36 cellular contexts compared by ENCODE assay signal in genomic region chr15:41309226-41309905, GRCh38. TPM values are rescaled to one million over a fixed set of nuclear protein-coding genes. Genes with fewer than 3 reads are reported as not detected.
A peak's percentile ranks its signal among the peaks of the same experiment; 100 is the strongest.
DNase-seq lines count a peak whose midpoint lies in the region; ATAC-seq and TF ChIP-seq lines count a peak whose summit lies in the region.
"Had no signal": no experiment of that assay in that cellular context is flagged by ENCODE, and none has a peak within 500 bp of the region (broad histone marks: within the 10 kb centered on the region; RNA-seq: fewer than 3 reads in every experiment).

No MANE protein-coding gene starts in this region.

- H3K36me3 ChIP-seq in SK-N-MC (ENCODE audit: insufficient read depth, low read length) = peaks cover 17% of the 10 kb centered on the region
- H3K36me3 ChIP-seq in skeletal muscle tissue (ENCODE audit: control insufficient read depth in 3 of 3, insufficient read depth in 3 of 3, low read length in 3 of 3) = peaks cover 0 to 2% (median 0%) of the 10 kb centered on the region in 3 donors
- H3K36me3 ChIP-seq in Caco-2 (ENCODE audit: control insufficient read depth, insufficient read depth, low read length) = peaks cover 1% of the 10 kb centered on the region; the same call in 1 of the 2 replicates
- peaks cover 0 to 25% (median 0%) of the 10 kb centered on the region in 3 donors for H3K36me3 ChIP-seq in tibial nerve
- H3K36me3 ChIP-seq: adrenal gland had no signal

- ATAC-seq in GM21825 (IDR thresholded peaks at IDR 0.05; ENCODE audit: unreplicated experiment) = peak; percentile 55
- ATAC-seq: activated T-cell treated with anti-CD3 and anti-CD28 coated beads, Interleukin-2, amount 50 U/mL, for 72 hours; heart left ventricle; left lung; T-cell had no signal

- TF ChIP-seq CTCF in Caco-2 (IDR thresholded peaks at IDR 0.05; ENCODE audit: insufficient read depth in 1 of 2, low read depth in 1 of 2, low read length in 1 of 2, severe bottlenecking in 1 of 2, unreplicated experiment in 1 of 2) (no peak), tibial nerve (IDR thresholded peaks at IDR 0.05) (no peak)

- no peak for TF ChIP-seq EP300 in tibial nerve (IDR thresholded peaks at IDR 0.05)

- DNase-seq in activated CD4-positive, alpha-beta T cell treated with anti-CD3 and anti-CD28 coated beads, Interleukin-2, amount 10 ng/mL, durations not matched to agents 24 days and 14 days = peak; percentile 55
- DNase-seq in activated CD4-positive, alpha-beta T cell treated with anti-CD3 and anti-CD28 coated beads, Interleukin-2, amount 10 ng/mL, durations not matched to agents 7 days and 5 days = no peak
- DNase-seq in SK-N-MC (ENCODE audit: low read depth, low spot score) (no peak), Caco-2 (no peak), tibial nerve (ENCODE audit: low spot score in 2 of 2) (no peak)
- no peak for DNase-seq in activated T-helper 2 cell treated with anti-CD3 and anti-CD28 coated beads, Interferon-gamma antibody, Interleukin-2, Interleukin-4, amounts not matched to agents 10 μg/mL and 5 μg/mL and 100 μg/mL, durations not matched to agents 14 hours and 24 hours and 36 hours (ENCODE audit: low spot score)
- DNase-seq: activated B cell treated with CpG ODN at 0.5 μM for 24 hours; activated naive CD4-positive, alpha-beta T cell treated with Interleukin-2 at 50 U/mL for 16 hours; activated T-cell treated with anti-CD3 and anti-CD28 coated beads, Interleukin-2, amount 50 U/mL, for 72 hours; adrenal gland; AML-193; endodermal cell; foreskin fibroblast; GM23248; heart left ventricle; HFFc6; islet precursor cell; left lung; NCI-H1417; NCI-H2081; NCI-H226; NCI-H69; RPMI8226; stimulated activated naive CD4-positive, alpha-beta T cell treated with Interleukin-2 at 50 U/mL for 16 hours; T-cell had no signal

- H3K27ac Mint-ChIP-seq in activated CD4-positive, alpha-beta T cell treated with anti-CD3 and anti-CD28 coated beads, Interleukin-2, amount 10 ng/mL, durations not matched to agents 24 days and 14 days = no peak overlapping the region
- no peak overlapping the region for H3K27ac Mint-ChIP-seq in activated CD4-positive, alpha-beta T cell treated with anti-CD3 and anti-CD28 coated beads, Interleukin-2, amount 10 ng/mL, durations not matched to agents 7 days and 5 days
- H3K27ac Mint-ChIP-seq in Caco-2 (ENCODE audit: unreplicated experiment) = no peak overlapping the region
- no peak overlapping the region for H3K27ac Mint-ChIP-seq in activated T-helper 2 cell treated with anti-CD3 and anti-CD28 coated beads, Interferon-gamma antibody, Interleukin-2, Interleukin-4, amounts not matched to agents 10 μg/mL and 5 μg/mL and 100 μg/mL, durations not matched to agents 14 hours and 24 hours and 36 hours
- H3K27ac Mint-ChIP-seq: activated B cell treated with CpG ODN at 0.5 μM for 24 hours; activated T-cell treated with anti-CD3 and anti-CD28 coated beads, Interleukin-2, amount 50 U/mL, for 72 hours; CD4-positive, CD25-positive, alpha-beta regulatory T cell; dendritic cell treated with granulocyte-macrophage colony-stimulating factor and Interleukin-4, amounts not matched to agents 40 ng/mL and 50 ng/mL, for 4 days; HFFc6; T-cell had no signal

- intact Hi-C loops in activated CD4-positive, alpha-beta T cell treated with anti-CD3 and anti-CD28 coated beads, Interleukin-2, amount 10 ng/mL, durations not matched to agents 24 days and 14 days (cut with micrococcal nuclease) = no loop called here
- intact Hi-C loops in Caco-2 (cut with micrococcal nuclease; ENCODE audit: unreplicated experiment) = no loop called here
- intact Hi-C loops in activated T-helper 2 cell treated with anti-CD3 and anti-CD28 coated beads, Interferon-gamma antibody, Interleukin-2, Interleukin-4, amounts not matched to agents 10 μg/mL and 5 μg/mL and 100 μg/mL, durations not matched to agents 14 hours and 24 hours and 36 hours (cut with micrococcal nuclease) = no loop called here

- H3K4me3 Mint-ChIP-seq in activated CD4-positive, alpha-beta T cell treated with anti-CD3 and anti-CD28 coated beads, Interleukin-2, amount 10 ng/mL, durations not matched to agents 24 days and 14 days = no peak overlapping the region
- no peak overlapping the region for H3K4me3 Mint-ChIP-seq in activated CD4-positive, alpha-beta T cell treated with anti-CD3 and anti-CD28 coated beads, Interleukin-2, amount 10 ng/mL, durations not matched to agents 7 days and 5 days
- H3K4me3 Mint-ChIP-seq in Caco-2 (ENCODE audit: unreplicated experiment) = no peak overlapping the region
- H3K4me3 Mint-ChIP-seq in activated T-helper 2 cell treated with anti-CD3 and anti-CD28 coated beads, Interferon-gamma antibody, Interleukin-2, Interleukin-4, amounts not matched to agents 10 μg/mL and 5 μg/mL and 100 μg/mL, durations not matched to agents 14 hours and 24 hours and 36 hours (ENCODE audit: low read depth) = no peak overlapping the region
- H3K4me3 Mint-ChIP-seq: activated B cell treated with CpG ODN at 0.5 μM for 24 hours; activated T-cell treated with anti-CD3 and anti-CD28 coated beads, Interleukin-2, amount 50 U/mL, for 72 hours; CD4-positive, CD25-positive, alpha-beta regulatory T cell; central memory CD8-positive, alpha-beta T cell; dendritic cell treated with granulocyte-macrophage colony-stimulating factor and Interleukin-4, amounts not matched to agents 40 ng/mL and 50 ng/mL, for 4 days; endodermal cell; HFFc6; memory B cell; T-cell had no signal

- H3K36me3 Mint-ChIP-seq in activated CD4-positive, alpha-beta T cell treated with anti-CD3 and anti-CD28 coated beads, Interleukin-2, amount 10 ng/mL, durations not matched to agents 24 days and 14 days (ENCODE audit: low read depth) = peaks cover 20% of the 10 kb centered on the region
- peaks cover 21% of the 10 kb centered on the region for H3K36me3 Mint-ChIP-seq in activated CD4-positive, alpha-beta T cell treated with anti-CD3 and anti-CD28 coated beads, Interleukin-2, amount 10 ng/mL, durations not matched to agents 7 days and 5 days (ENCODE audit: low read depth)
- H3K36me3 Mint-ChIP-seq in Caco-2 (ENCODE audit: insufficient read depth, unreplicated experiment) = peaks cover 24% of the 10 kb centered on the region
- H3K36me3 Mint-ChIP-seq in activated T-helper 2 cell treated with anti-CD3 and anti-CD28 coated beads, Interferon-gamma antibody, Interleukin-2, Interleukin-4, amounts not matched to agents 10 μg/mL and 5 μg/mL and 100 μg/mL, durations not matched to agents 14 hours and 24 hours and 36 hours (ENCODE audit: low read depth) = peaks cover 32% of the 10 kb centered on the region
- H3K36me3 Mint-ChIP-seq: memory B cell had no signal

- no peaks in the 10 kb centered on the region for H3K9me3 ChIP-seq in SK-N-MC (ENCODE audit: low read depth, low read length)
- no peaks in the 10 kb centered on the region for H3K9me3 ChIP-seq in skeletal muscle tissue (ENCODE audit: control insufficient read depth in 3 of 3, low read length in 3 of 3)
- no peaks in the 10 kb centered on the region for H3K9me3 ChIP-seq in Caco-2
- H3K9me3 ChIP-seq in tibial nerve = no peaks in the 10 kb centered on the region
- H3K9me3 ChIP-seq: adrenal gland, esophagus muscularis mucosa, heart left ventricle, left lung, SJSA1 had no signal

- no TSS peak for BruUV-seq in Caco-2 (replicated peaks; lab: Mats Ljungman, UMichigan)

- CTCF ChIA-PET in activated CD4-positive, alpha-beta T cell treated with anti-CD3 and anti-CD28 coated beads, Interleukin-2, amount 10 ng/mL, durations not matched to agents 7 days and 5 days (lab: Charles Lee) = interaction anchor here (0.8 to 2.0 kb wide), 4 partner anchors 23 to 84 kb away, joined by 3 to 5 read pairs (median 3); partner anchors contain the start of genes CHP1, NUSAP1 and OIP5
- CTCF ChIA-PET in Caco-2 (lab: Charles Lee) = no interaction called here

- no peak for TF ChIP-seq POLR2A in tibial nerve (IDR thresholded peaks at IDR 0.05)

- H3K4me1 Mint-ChIP-seq in activated CD4-positive, alpha-beta T cell treated with anti-CD3 and anti-CD28 coated beads, Interleukin-2, amount 10 ng/mL, durations not matched to agents 24 days and 14 days = peaks cover 8% of the 10 kb centered on the region
- H3K4me1 Mint-ChIP-seq in activated CD4-positive, alpha-beta T cell treated with anti-CD3 and anti-CD28 coated beads, Interleukin-2, amount 10 ng/mL, durations not matched to agents 7 days and 5 days = peaks cover 11% of the 10 kb centered on the region
- H3K4me1 Mint-ChIP-seq in Caco-2 (ENCODE audit: low read depth, unreplicated experiment) = no peaks in the 10 kb centered on the region
- H3K4me1 Mint-ChIP-seq in activated T-helper 2 cell treated with anti-CD3 and anti-CD28 coated beads, Interferon-gamma antibody, Interleukin-2, Interleukin-4, amounts not matched to agents 10 μg/mL and 5 μg/mL and 100 μg/mL, durations not matched to agents 14 hours and 24 hours and 36 hours (ENCODE audit: low read depth) = peaks cover 3% of the 10 kb centered on the region
- H3K4me1 Mint-ChIP-seq: central memory CD8-positive, alpha-beta T cell had no signal

- H3K4me1 ChIP-seq in skeletal muscle tissue (ENCODE audit: control insufficient read depth in 3 of 3, insufficient read depth in 3 of 3, low read length in 3 of 3) (peaks cover 0 to 15% (median 6%) of the 10 kb centered on the region in 3 donors), Caco-2 (no peaks in the 10 kb centered on the region), tibial nerve (no peaks in the 10 kb centered on the region)
- H3K4me1 ChIP-seq: adrenal gland, esophagus muscularis mucosa, left lung, parathyroid adenoma, SJSA1 had no signal

- POLR2A ChIA-PET in activated CD4-positive, alpha-beta T cell treated with anti-CD3 and anti-CD28 coated beads, Interleukin-2, amount 10 ng/mL, durations not matched to agents 7 days and 5 days (lab: Charles Lee) = interaction anchor here (0.5 to 1.3 kb wide), 2 partner anchors 24 to 70 kb away, joined by 3 to 5 read pairs; partner anchors contain the start of gene NUSAP1
- POLR2A ChIA-PET in Caco-2 (lab: Charles Lee) = interaction anchor here (1.2 kb wide), 1 partner anchor 24 kb away, joined by 3 read pairs; the partner anchor contains the start of gene NUSAP1

- WGBS in tibial nerve, 2 donors = 96 to 97% methylated on average over 2 of the region's 2 CpGs

- H3K9ac ChIP-seq in SK-N-MC (ENCODE audit: insufficient read length) = no peak overlapping the region
- H3K9ac ChIP-seq in skeletal muscle tissue (ENCODE audit: low read depth in 1 of 3, low read length in 3 of 3) = peak overlapping the region in 2 of 3 donors; percentile 18 to 68
- H3K9ac ChIP-seq: GM23248, parathyroid adenoma had no signal

- H3K4me3 ChIP-seq in SK-N-MC = no peak overlapping the region
- peak overlapping the region in 1 of 3 donors; percentile 23 for H3K4me3 ChIP-seq in skeletal muscle tissue (ENCODE audit: low read length in 3 of 3)
- H3K4me3 ChIP-seq in Caco-2 (ENCODE audit: low read depth, low read length) = no peak overlapping the region
- H3K4me3 ChIP-seq in tibial nerve = no peak overlapping the region
- H3K4me3 ChIP-seq: adrenal gland, esophagus muscularis mucosa, GM23248, heart left ventricle, left lung, SJSA1, smooth muscle cell had no signal

- H3K27ac ChIP-seq in SK-N-MC (peak overlapping the region; percentile 61), skeletal muscle tissue (ENCODE audit: low read depth, low read length) (peak overlapping the region; percentile 84), tibial nerve (no peak overlapping the region)
- H3K27ac ChIP-seq: adrenal gland, esophagus muscularis mucosa, GM23248, heart left ventricle, left lung, parathyroid adenoma, SJSA1 had no signal

- no peaks in the 10 kb centered on the region for H3K9me3 Mint-ChIP-seq in activated CD4-positive, alpha-beta T cell treated with anti-CD3 and anti-CD28 coated beads, Interleukin-2, amount 10 ng/mL, durations not matched to agents 24 days and 14 days
- no peaks in the 10 kb centered on the region for H3K9me3 Mint-ChIP-seq in activated CD4-positive, alpha-beta T cell treated with anti-CD3 and anti-CD28 coated beads, Interleukin-2, amount 10 ng/mL, durations not matched to agents 7 days and 5 days
- H3K9me3 Mint-ChIP-seq in Caco-2 (ENCODE audit: unreplicated experiment) = no peaks in the 10 kb centered on the region
- no peaks in the 10 kb centered on the region for H3K9me3 Mint-ChIP-seq in activated T-helper 2 cell treated with anti-CD3 and anti-CD28 coated beads, Interferon-gamma antibody, Interleukin-2, Interleukin-4, amounts not matched to agents 10 μg/mL and 5 μg/mL and 100 μg/mL, durations not matched to agents 14 hours and 24 hours and 36 hours
- H3K9me3 Mint-ChIP-seq: activated B cell treated with CpG ODN at 0.5 μM for 24 hours; activated T-cell treated with anti-CD3 and anti-CD28 coated beads, Interleukin-2, amount 50 U/mL, for 72 hours; CD4-positive, CD25-positive, alpha-beta regulatory T cell; central memory CD8-positive, alpha-beta T cell; dendritic cell treated with granulocyte-macrophage colony-stimulating factor and Interleukin-4, amounts not matched to agents 40 ng/mL and 50 ng/mL, for 4 days; endodermal cell; HFFc6; memory B cell; T-cell had no signal

- H3K27me3 ChIP-seq in skeletal muscle tissue (ENCODE audit: control insufficient read depth in 3 of 3, insufficient read depth in 3 of 3, low read length in 3 of 3) (no peaks in the 10 kb centered on the region), Caco-2 (replicated peaks; ENCODE audit: control insufficient read depth, insufficient read depth, low read length) (no peaks in the 10 kb centered on the region), tibial nerve (no peaks in the 10 kb centered on the region)
- H3K27me3 ChIP-seq: adrenal gland, esophagus muscularis mucosa, heart left ventricle, left lung, SJSA1 had no signal

- H3K27me3 Mint-ChIP-seq in activated CD4-positive, alpha-beta T cell treated with anti-CD3 and anti-CD28 coated beads, Interleukin-2, amount 10 ng/mL, durations not matched to agents 24 days and 14 days = no peaks in the 10 kb centered on the region
- no peaks in the 10 kb centered on the region for H3K27me3 Mint-ChIP-seq in activated CD4-positive, alpha-beta T cell treated with anti-CD3 and anti-CD28 coated beads, Interleukin-2, amount 10 ng/mL, durations not matched to agents 7 days and 5 days
- H3K27me3 Mint-ChIP-seq in Caco-2 (ENCODE audit: insufficient read depth, unreplicated experiment) = no peaks in the 10 kb centered on the region
- no peaks in the 10 kb centered on the region for H3K27me3 Mint-ChIP-seq in activated T-helper 2 cell treated with anti-CD3 and anti-CD28 coated beads, Interferon-gamma antibody, Interleukin-2, Interleukin-4, amounts not matched to agents 10 μg/mL and 5 μg/mL and 100 μg/mL, durations not matched to agents 14 hours and 24 hours and 36 hours (ENCODE audit: low read depth)
- H3K27me3 Mint-ChIP-seq: activated B cell treated with CpG ODN at 0.5 μM for 24 hours; CD4-positive, CD25-positive, alpha-beta regulatory T cell; central memory CD8-positive, alpha-beta T cell; dendritic cell treated with granulocyte-macrophage colony-stimulating factor and Interleukin-4, amounts not matched to agents 40 ng/mL and 50 ng/mL, for 4 days; memory B cell; T-cell had no signal

RNA-seq across cellular contexts. Expression of gene OIP5, which starts 23.0 kb away (rescaled TPM):
- 15.8 and 21.0 TPM in 2 replicates for total RNA-seq in activated CD4-positive, alpha-beta T cell treated with anti-CD3 and anti-CD28 coated beads, Interleukin-2, amount 10 ng/mL, durations not matched to agents 24 days and 14 days
- 10 to 100 TPM; 18.9 to 21.9 TPM for total RNA-seq in activated CD4-positive, alpha-beta T cell treated with anti-CD3 and anti-CD28 coated beads, Interleukin-2, amount 10 ng/mL, durations not matched to agents 7 days and 5 days
- total RNA-seq in skeletal muscle tissue (3.7 TPM), Caco-2 (2022) (23.4 and 26.4 TPM in 2 replicates), tibial nerve (1 to 10 TPM in 3 of 4 donors, not detected in 1; 1.2 to 2.7 (median 1.7) TPM)
- total RNA-seq in activated T-helper 2 cell treated with anti-CD3 and anti-CD28 coated beads, Interferon-gamma antibody, Interleukin-2, Interleukin-4, amounts not matched to agents 10 μg/mL and 5 μg/mL and 100 μg/mL, durations not matched to agents 14 hours and 24 hours and 36 hours = 13.7 and 16.1 TPM in 2 replicates
- total RNA-seq: ureter had no signal

RNA-seq across cellular contexts. Expression of gene NUSAP1, which starts 23.3 kb away (rescaled TPM):
- total RNA-seq in activated CD4-positive, alpha-beta T cell treated with anti-CD3 and anti-CD28 coated beads, Interleukin-2, amount 10 ng/mL, durations not matched to agents 24 days and 14 days = 115 and 116 TPM in 2 replicates
- 100 to 1,000 TPM; 310 to 336 TPM for total RNA-seq in activated CD4-positive, alpha-beta T cell treated with anti-CD3 and anti-CD28 coated beads, Interleukin-2, amount 10 ng/mL, durations not matched to agents 7 days and 5 days
- 25.1 TPM for total RNA-seq in skeletal muscle tissue
- 106 and 110 TPM in 2 replicates for total RNA-seq in Caco-2 (2022)
- 10 to 100 TPM in 1 of 4 donors, 1 to 10 TPM in 2, under 1 TPM in 1; 0.39 to 21.0 (median 2.5) TPM for total RNA-seq in tibial nerve
- total RNA-seq in activated T-helper 2 cell treated with anti-CD3 and anti-CD28 coated beads, Interferon-gamma antibody, Interleukin-2, Interleukin-4, amounts not matched to agents 10 μg/mL and 5 μg/mL and 100 μg/mL, durations not matched to agents 14 hours and 24 hours and 36 hours = 139 and 154 TPM in 2 replicates

Comparison
In these comparisons a context has a peak if more than half of its experiments do, and no peak if none do; other contexts are left out.
1. H3K27ac ChIP-seq: peak in SK-N-MC (single experiment) and skeletal muscle tissue (single experiment); none in tibial nerve (0 of 4).